ENCODE assay signal across 8 cellular contexts in genomic region chr11:58675344-58676155, GRCh38. TPM values are rescaled to one million over a fixed set of nuclear protein-coding genes. Genes with fewer than 3 reads are reported as not detected.
DNase-seq lines count a peak whose midpoint lies in the region; ATAC-seq, FAIRE-seq and TF ChIP-seq lines count a peak whose summit lies in the region.

No MANE protein-coding gene starts in this region.

- intact Hi-C loops in activated CD4-positive, alpha-beta memory T cell treated with anti-CD3 and anti-CD28 coated beads for 36 hours (cut with micrococcal nuclease), result loop anchor here (1.0 kb wide), 3 partner anchors 21 to 113 kb away; no protein-coding TSS in a partner anchor

- no peaks in the 10 kb centered on the region for H3K4me1 Mint-ChIP-seq in activated CD4-positive, alpha-beta memory T cell treated with anti-CD3 and anti-CD28 coated beads for 36 hours (ENCODE audit: low read depth)

- FAIRE-seq in GM18507 (lab: Jason Lieb, UNC), result peak; percentile 89

- peak; percentile 100 for TF ChIP-seq CTCF in AG10803 (conservative IDR thresholded peaks at IDR 0.05; ENCODE audit: low read length)

- H3K4me3 Mint-ChIP-seq in activated CD4-positive, alpha-beta memory T cell treated with anti-CD3 and anti-CD28 coated beads for 36 hours, result no peak overlapping the region

- DNase-seq in AG10803 (ENCODE audit: low read depth), result peak; percentile 56
- DNase-seq in GM18507 (ENCODE audit: extremely low spot score, insufficient read length, low read depth), result peak; percentile 60
- peak; percentile 37 for DNase-seq in NCI-H226
- peak; percentile 82 for DNase-seq in activated CD4-positive, alpha-beta memory T cell treated with anti-CD3 and anti-CD28 coated beads for 36 hours
- peak; percentile 27 to 46 (median 33) for DNase-seq in effector memory CD4-positive, alpha-beta T cell
- peak; percentile 66 for DNase-seq in midbrain (lab: John Stamatoyannopoulos, UW)
- DNase-seq in stimulated activated CD8-positive, alpha-beta memory T cell treated with anti-CD3 and anti-CD28 coated beads, Interleukin-2, amount 100 ng/mL, for 48 hours (ENCODE audit: low read depth in 2 of 2), result peak; percentile 64 to 71

- H3K4me1 ChIP-seq in effector memory CD4-positive, alpha-beta T cell (ENCODE audit: control insufficient read depth, insufficient read depth, low read length, poor library complexity, severe bottlenecking), result no peaks in the 10 kb centered on the region

- no peaks in the 10 kb centered on the region for H3K9me3 ChIP-seq in effector memory CD4-positive, alpha-beta T cell (ENCODE audit: control insufficient read depth, low read length)

- H3K27me3 ChIP-seq in effector memory CD4-positive, alpha-beta T cell (replicated peaks; ENCODE audit: control insufficient read depth, insufficient read depth, low read length, poor library complexity, severe bottlenecking), result no peaks in the 10 kb centered on the region

- POLR2A ChIA-PET in activated CD4-positive, alpha-beta memory T cell treated with anti-CD3 and anti-CD28 coated beads for 36 hours (lab: Charles Lee), result no interaction called here

- peak; percentile 80 for ATAC-seq in HG03025 (IDR thresholded peaks at IDR 0.05; ENCODE audit: low FRiP score, unreplicated experiment)

- H3K27ac Mint-ChIP-seq in activated CD4-positive, alpha-beta memory T cell treated with anti-CD3 and anti-CD28 coated beads for 36 hours, result no peak overlapping the region

- peaks cover 4% of the 10 kb centered on the region for H3K27me3 Mint-ChIP-seq in activated CD4-positive, alpha-beta memory T cell treated with anti-CD3 and anti-CD28 coated beads for 36 hours

- no peak overlapping the region for H3K27ac ChIP-seq in effector memory CD4-positive, alpha-beta T cell (ENCODE audit: insufficient read depth, low read length, poor library complexity, severe bottlenecking)

- H3K4me3 ChIP-seq in AG10803 (ENCODE audit: low read length), result no peak overlapping the region
- H3K4me3 ChIP-seq in effector memory CD4-positive, alpha-beta T cell (ENCODE audit: insufficient read depth, low read depth, low read length, poor library complexity, severe bottlenecking), result no peak overlapping the region

- no peaks in the 10 kb centered on the region for H3K36me3 ChIP-seq in effector memory CD4-positive, alpha-beta T cell (ENCODE audit: control insufficient read depth, insufficient read depth, low read length)

- CTCF ChIA-PET in activated CD4-positive, alpha-beta memory T cell treated with anti-CD3 and anti-CD28 coated beads for 36 hours (lab: Charles Lee), result interaction anchor here (0.7 to 2.9 kb wide), 17 partner anchors 11 to 111 kb away, joined by 3 to 10 read pairs (median 3); partner anchors contain the start of gene LPXN

- no peaks in the 10 kb centered on the region for H3K9me3 Mint-ChIP-seq in activated CD4-positive, alpha-beta memory T cell treated with anti-CD3 and anti-CD28 coated beads for 36 hours

- H3K36me3 Mint-ChIP-seq in activated CD4-positive, alpha-beta memory T cell treated with anti-CD3 and anti-CD28 coated beads for 36 hours, result no peaks in the 10 kb centered on the region

RNA-seq across cellular contexts. Expression of gene CNTF, which starts 53.1 kb away (rescaled TPM):
- total RNA-seq in activated CD4-positive, alpha-beta memory T cell treated with anti-CD3 and anti-CD28 coated beads for 36 hours, result 1 to 10 TPM; 1.3 to 1.6 TPM

RNA-seq across cellular contexts. Expression of gene GLYAT, which starts 56.2 kb away (rescaled TPM):
- total RNA-seq in activated CD4-positive, alpha-beta memory T cell treated with anti-CD3 and anti-CD28 coated beads for 36 hours, result not detected
